ENCODE assay signal across 28 cellular contexts in genomic region chrX:110410598-110410997, GRCh38. TPM values are rescaled to one million over a fixed set of nuclear protein-coding genes. Genes with fewer than 3 reads are reported as not detected.
"Had no signal": no experiment of that assay in that cellular context is flagged by ENCODE, and none has a peak within 500 bp of the region (broad histone marks: within the 10 kb centered on the region; RNA-seq: fewer than 3 reads in every experiment).

No MANE protein-coding gene starts in this region.

- H3K27ac Mint-ChIP-seq: activated T-cell treated with anti-CD3 and anti-CD28 coated beads, Interleukin-2, amount 50 U/mL, for 72 hours; natural killer cell treated with Interleukin-12 subunit alpha and Interleukin-12 subunit beta and Interleukin-15 and Interleukin-18, amount 100 ng/mL, for 72 hours; stimulated activated effector memory CD8-positive, alpha-beta T cell treated with anti-CD3 and anti-CD28 coated beads, Interleukin-12 subunit alpha, Interleukin-12 subunit beta, amount 100 ng/mL, for 72 hours; stimulated activated naive CD8-positive, alpha-beta T cell treated with anti-CD3 and anti-CD28 coated beads, Interleukin-15, Interleukin-2, amounts not matched to agents 100 ng/mL and 50 ng/mL, for 24 hours; type B pancreatic cell had no signal

- ATAC-seq: left lung; lower lobe of right lung; mucosa of descending colon; natural killer cell treated with Interleukin-12 subunit alpha and Interleukin-12 subunit beta and Interleukin-15 and Interleukin-18, amount 100 ng/mL, for 72 hours; sciatic nerve had no signal

- H3K9me3 ChIP-seq: adrenal gland, left lung, lower lobe of right lung, mucosa of descending colon, thoracic aorta, uterus had no signal

- H3K4me1 ChIP-seq: adrenal gland, left lung, lower lobe of right lung, uterus had no signal

- H3K27me3 Mint-ChIP-seq: progenitor cell of endocrine pancreas; stimulated activated naive CD8-positive, alpha-beta T cell treated with anti-CD3 and anti-CD28 coated beads, Interleukin-15, Interleukin-2, amounts not matched to agents 100 ng/mL and 50 ng/mL, for 24 hours had no signal

- H3K4me3 ChIP-seq: adrenal gland, left lung, lower lobe of right lung, mucosa of descending colon, skin epidermis, thoracic aorta, uterus had no signal

- H3K9me3 Mint-ChIP-seq: activated naive CD8-positive, alpha-beta T cell treated with anti-CD3 and anti-CD28 coated beads for 36 hours; activated T-cell treated with anti-CD3 and anti-CD28 coated beads, Interleukin-2, amount 50 U/mL, for 72 hours; natural killer cell treated with Interleukin-12 subunit alpha and Interleukin-12 subunit beta and Interleukin-15 and Interleukin-18, amount 100 ng/mL, for 72 hours; stimulated activated effector memory CD8-positive, alpha-beta T cell treated with anti-CD3 and anti-CD28 coated beads, Interleukin-12 subunit alpha, Interleukin-12 subunit beta, amount 100 ng/mL, for 72 hours; stimulated activated naive CD8-positive, alpha-beta T cell treated with anti-CD3 and anti-CD28 coated beads, Interleukin-15, Interleukin-2, amounts not matched to agents 100 ng/mL and 50 ng/mL, for 24 hours; type B pancreatic cell had no signal

- H3K4me3 Mint-ChIP-seq: activated naive CD8-positive, alpha-beta T cell treated with anti-CD3 and anti-CD28 coated beads for 36 hours; activated T-cell treated with anti-CD3 and anti-CD28 coated beads, Interleukin-2, amount 50 U/mL, for 72 hours; natural killer cell treated with Interleukin-12 subunit alpha and Interleukin-12 subunit beta and Interleukin-15 and Interleukin-18, amount 100 ng/mL, for 72 hours; stimulated activated effector memory CD8-positive, alpha-beta T cell treated with anti-CD3 and anti-CD28 coated beads, Interleukin-12 subunit alpha, Interleukin-12 subunit beta, amount 100 ng/mL, for 72 hours; stimulated activated naive CD8-positive, alpha-beta T cell treated with anti-CD3 and anti-CD28 coated beads, Interleukin-15, Interleukin-2, amounts not matched to agents 100 ng/mL and 50 ng/mL, for 24 hours; type B pancreatic cell had no signal

- FAIRE-seq: islet of Langerhans, TTC549 had no signal

- H3K27ac ChIP-seq: brain microvascular endothelial cell, left lung, lower lobe of right lung, thoracic aorta, uterus, VCaP had no signal

- H3K36me3 ChIP-seq: adrenal gland, brain microvascular endothelial cell, left lung, lower lobe of right lung, thoracic aorta, uterus had no signal

- H3K36me3 Mint-ChIP-seq: activated naive CD8-positive, alpha-beta T cell treated with anti-CD3 and anti-CD28 coated beads for 36 hours; natural killer cell treated with Interleukin-12 subunit alpha and Interleukin-12 subunit beta and Interleukin-15 and Interleukin-18, amount 100 ng/mL, for 72 hours; stimulated activated effector memory CD8-positive, alpha-beta T cell treated with anti-CD3 and anti-CD28 coated beads, Interleukin-12 subunit alpha, Interleukin-12 subunit beta, amount 100 ng/mL, for 72 hours; type B pancreatic cell had no signal

- H3K27me3 ChIP-seq: adrenal gland, brain microvascular endothelial cell had no signal

- DNase-seq: activated CD4-positive, alpha-beta T cell treated with anti-CD3 and anti-CD28 coated beads for 4 hours; activated naive CD4-positive, alpha-beta T cell; activated naive CD8-positive, alpha-beta T cell treated with anti-CD3 and anti-CD28 coated beads for 36 hours; activated T-cell treated with anti-CD3 and anti-CD28 coated beads for 4 hours; aorta; caudate nucleus; foreskin melanocyte; left lung; lower lobe of right lung; mucosa of descending colon; uterus had no signal

RNA-seq across cellular contexts. Expression of gene RTL9, which starts 52.0 kb away (rescaled TPM):
- total RNA-seq: activated naive CD8-positive, alpha-beta T cell treated with anti-CD3 and anti-CD28 coated beads for 36 hours; endothelial cell of umbilical vein; esophagus mucosa; lower lobe of right lung; natural killer cell treated with Interleukin-12 subunit alpha and Interleukin-12 subunit beta and Interleukin-15 and Interleukin-18, amount 100 ng/mL, for 72 hours; T-helper 1 cell treated with Interleukin-12 subunit alpha and Interleukin-12 subunit beta and Interleukin-4 antibody, amounts not matched to agents 30 ng/mL and 1 ng/mL, for 36 hours had no signal
- polyA plus RNA-seq: aorta, endothelial cell of umbilical vein had no signal
